Comparison of ENCODE assay signal across 8 cellular contexts in genomic region chr5:37722236-37723146, GRCh38.
DNase-seq lines count a peak whose midpoint lies in the region; ATAC-seq and TF ChIP-seq lines count a peak whose summit lies in the region.

No MANE protein-coding gene starts in this region.

- peaks cover 30% of the 10 kb centered on the region for H3K4me1 Mint-ChIP-seq in CD14-positive monocyte
- peaks cover 28% of the 10 kb centered on the region for H3K4me1 Mint-ChIP-seq in T-helper 2 cell treated with Interferon-gamma antibody and Interleukin-4, amounts not matched to agents 5 μg/mL and 100 μg/mL, for 36 hours (ENCODE audit: low read depth)

- H3K4me3 Mint-ChIP-seq in CD14-positive monocyte, result peak overlapping the region in 1 of 2 donors; percentile 8
- H3K4me3 Mint-ChIP-seq in T-helper 2 cell treated with Interferon-gamma antibody and Interleukin-4, amounts not matched to agents 5 μg/mL and 100 μg/mL, for 36 hours, result peak overlapping the region; percentile 69

- H3K4me3 ChIP-seq in prostate gland, result no peak overlapping the region

- no peaks in the 10 kb centered on the region for H3K27me3 ChIP-seq in prostate gland (replicated peaks; ENCODE audit: insufficient read depth)

- WGBS in prostate gland, result 89% methylated on average over 6 of the region's 6 CpGs

- no peaks in the 10 kb centered on the region for H3K4me1 ChIP-seq in prostate gland (replicated peaks)

- intact Hi-C loops in CD14-positive monocyte (cut with micrococcal nuclease) (no loop called here), prostate gland (cut with DNase I) (no loop called here)

- DNase-seq in CD14-positive monocyte (ENCODE audit: low spot score) (peak; percentile 70), kidney tubule cell (ENCODE audit: low spot score) (peak; percentile 98), prostate gland (ENCODE audit: low spot score) (no peak), DMS79 (lab: John Stamatoyannopoulos, UW) (no peak)
- peak; percentile 75 for DNase-seq in T-helper 2 cell treated with Interferon-gamma antibody and Interleukin-4, amounts not matched to agents 5 μg/mL and 100 μg/mL, for 36 hours (ENCODE audit: low spot score)
- no peak for DNase-seq in stimulated activated naive CD4-positive, alpha-beta T cell (lab: John Stamatoyannopoulos, UW)

- TF ChIP-seq CTCF in CD14-positive monocyte (IDR thresholded peaks at IDR 0.05), result no peak
- no peak for TF ChIP-seq CTCF in prostate gland (IDR thresholded peaks at IDR 0.05)

- H3K36me3 Mint-ChIP-seq in CD14-positive monocyte, result peaks cover 34 to 39% of the 10 kb centered on the region in 2 donors
- H3K36me3 Mint-ChIP-seq in T-helper 2 cell treated with Interferon-gamma antibody and Interleukin-4, amounts not matched to agents 5 μg/mL and 100 μg/mL, for 36 hours (ENCODE audit: low read depth), result peaks cover 20% of the 10 kb centered on the region

- H3K9me3 ChIP-seq in prostate gland, result no peaks in the 10 kb centered on the region

- H3K27ac ChIP-seq in prostate gland, result no peak overlapping the region

- no peaks in the 10 kb centered on the region for H3K9me3 Mint-ChIP-seq in CD14-positive monocyte
- H3K9me3 Mint-ChIP-seq in T-helper 2 cell treated with Interferon-gamma antibody and Interleukin-4, amounts not matched to agents 5 μg/mL and 100 μg/mL, for 36 hours, result no peaks in the 10 kb centered on the region

- ATAC-seq in GM19372 (IDR thresholded peaks at IDR 0.05; ENCODE audit: low read depth, unreplicated experiment) (peak; percentile 61), HG03342 (IDR thresholded peaks at IDR 0.05; ENCODE audit: unreplicated experiment) (peak; percentile 75)

- H3K36me3 ChIP-seq in prostate gland, result no peaks in the 10 kb centered on the region

- H3K27ac Mint-ChIP-seq in CD14-positive monocyte, result peak overlapping the region; percentile 46 to 91 (median 74)
- peak overlapping the region; percentile 88 for H3K27ac Mint-ChIP-seq in T-helper 2 cell treated with Interferon-gamma antibody and Interleukin-4, amounts not matched to agents 5 μg/mL and 100 μg/mL, for 36 hours

- no peak for TF ChIP-seq POLR2A in prostate gland (IDR thresholded peaks at IDR 0.05)

- H3K27me3 Mint-ChIP-seq in CD14-positive monocyte (ENCODE audit: low read depth in 3 of 3), result no peaks in the 10 kb centered on the region
- no peaks in the 10 kb centered on the region for H3K27me3 Mint-ChIP-seq in T-helper 2 cell treated with Interferon-gamma antibody and Interleukin-4, amounts not matched to agents 5 μg/mL and 100 μg/mL, for 36 hours (ENCODE audit: low read depth)

Comparison
In these comparisons a context has a peak if more than half of its experiments do, and no peak if none do; other contexts are left out.
1. DNase-seq: peak in CD14-positive monocyte (single experiment), T-helper 2 cell treated with Interferon-gamma antibody and Interleukin-4, amounts not matched to agents 5 μg/mL and 100 μg/mL, for 36 hours (single experiment) and kidney tubule cell (single experiment); none in stimulated activated naive CD4-positive, alpha-beta T cell (0 of 6), prostate gland (single experiment) and DMS79 (single experiment).